ENCODE assay signal across 26 cellular contexts in the genomic region with DNA sequence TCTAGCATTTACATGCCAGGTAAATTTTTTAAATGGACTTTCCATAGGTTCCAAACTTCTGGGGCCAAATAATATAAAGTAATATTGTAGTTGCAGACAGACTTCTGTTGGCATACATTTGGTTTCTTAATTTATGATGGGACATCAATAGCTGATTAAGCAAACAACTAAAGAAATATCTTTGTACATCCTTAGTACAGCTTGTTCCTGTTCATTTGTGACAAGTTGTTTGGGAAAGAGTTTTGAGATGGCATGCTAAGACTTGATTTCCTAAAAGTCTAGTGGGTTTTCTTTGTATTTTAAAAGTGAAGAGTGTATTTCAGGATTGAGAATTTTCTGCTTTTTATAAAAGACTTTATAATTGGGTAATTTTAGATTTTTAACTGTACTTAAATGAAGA.
"Had no signal": no experiment of that assay in that cellular context is flagged by ENCODE, and none has a peak within 500 bp of the region (broad histone marks: within the 10 kb centered on the region; RNA-seq: fewer than 3 reads in every experiment).

No MANE protein-coding gene starts in this region.

- H3K27ac Mint-ChIP-seq: activated CD8-positive, alpha-beta T cell treated with anti-CD3 and anti-CD28 coated beads for 36 hours; activated naive CD8-positive, alpha-beta T cell; activated T-helper 17 cell treated with anti-CD3 and anti-CD28 coated beads, Interleukin-2, amount 50 U/mL, for 72 hours had no signal

- H3K9me3 Mint-ChIP-seq: activated T-cell treated with anti-CD3 and anti-CD28 coated beads, Interleukin-2, amount 50 U/mL, for 4 hours; activated T-helper 17 cell treated with anti-CD3 and anti-CD28 coated beads, Interleukin-2, amount 50 U/mL, for 72 hours had no signal

- H3K9me3 ChIP-seq: adrenal gland, body of pancreas, colonic mucosa had no signal

- H3K27me3 Mint-ChIP-seq: activated CD8-positive, alpha-beta T cell treated with anti-CD3 and anti-CD28 coated beads for 36 hours; activated naive CD8-positive, alpha-beta T cell; activated T-helper 17 cell treated with anti-CD3 and anti-CD28 coated beads, Interleukin-2, amount 50 U/mL, for 72 hours had no signal

- H3K36me3 ChIP-seq: adrenal gland, cardiac muscle cell, colonic mucosa, heart right ventricle had no signal

- H3K4me1 ChIP-seq: colonic mucosa had no signal

- H3K4me3 ChIP-seq: adrenal gland, body of pancreas, cardiac muscle cell, colonic mucosa, heart right ventricle had no signal

- H3K4me3 Mint-ChIP-seq: activated CD8-positive, alpha-beta T cell treated with anti-CD3 and anti-CD28 coated beads for 36 hours; activated naive CD8-positive, alpha-beta T cell; activated T-cell treated with anti-CD3 and anti-CD28 coated beads, Interleukin-2, amount 50 U/mL, for 4 hours; activated T-helper 17 cell treated with anti-CD3 and anti-CD28 coated beads, Interleukin-2, amount 50 U/mL, for 72 hours had no signal

- DNase-seq: activated CD4-positive, alpha-beta T cell treated with anti-CD3 and anti-CD28 coated beads for 1 hour; activated CD4-positive, alpha-beta T cell treated with anti-CD3 and anti-CD28 coated beads for 48 hours; activated CD4-positive, alpha-beta T cell treated with anti-CD3 and anti-CD28 coated beads, Interleukin-2, amount 50 U/mL, for 1 hour; activated CD4-positive, alpha-beta T cell treated with anti-CD3 and anti-CD28 coated beads, Interleukin-2, amount 50 U/mL, for 48 hours; activated CD8-positive, alpha-beta memory T cell treated with anti-CD3 and anti-CD28 coated beads for 24 hours; activated CD8-positive, alpha-beta T cell treated with anti-CD3 and anti-CD28 coated beads for 36 hours; activated effector memory CD4-positive, alpha-beta T cell treated with Interleukin-2 at 50 U/mL for 16 hours; activated gamma-delta T cell treated with Interleukin-2 at 50 U/mL for 16 hours; activated naive CD4-positive, alpha-beta T cell treated with anti-CD3 and anti-CD28 coated beads, Interleukin-2, amount 50 U/mL, for 16 hours; activated naive CD4-positive, alpha-beta T cell treated with Interleukin-2 at 50 U/mL for 16 hours; activated T-cell treated with anti-CD3 and anti-CD28 coated beads, Interleukin-2, amount 50 U/mL, for 4 hours; adrenal gland; amygdala; aorta; body of pancreas; central memory CD4-positive, alpha-beta T cell; cerebellar nuclear complex; colonic mucosa; effector CD8-positive, alpha-beta T cell; foreskin fibroblast; heart right ventricle; T-helper 2 cell had no signal

- ATAC-seq: activated CD8-positive, alpha-beta T cell treated with anti-CD3 and anti-CD28 coated beads for 36 hours; activated T-cell treated with anti-CD3 and anti-CD28 coated beads, Interleukin-2, amount 50 U/mL, for 4 hours; activated T-helper 17 cell treated with anti-CD3 and anti-CD28 coated beads, Interleukin-2, amount 50 U/mL, for 72 hours; body of pancreas; heart right ventricle had no signal

- H3K27me3 ChIP-seq: adrenal gland, body of pancreas, cardiac muscle cell, colonic mucosa, heart right ventricle had no signal

- H3K27ac ChIP-seq: adrenal gland, body of pancreas, cardiac muscle cell, colonic mucosa, epithelial cell of prostate, heart right ventricle had no signal
